8 cellular contexts compared by ENCODE assay signal in the genomic region with DNA sequence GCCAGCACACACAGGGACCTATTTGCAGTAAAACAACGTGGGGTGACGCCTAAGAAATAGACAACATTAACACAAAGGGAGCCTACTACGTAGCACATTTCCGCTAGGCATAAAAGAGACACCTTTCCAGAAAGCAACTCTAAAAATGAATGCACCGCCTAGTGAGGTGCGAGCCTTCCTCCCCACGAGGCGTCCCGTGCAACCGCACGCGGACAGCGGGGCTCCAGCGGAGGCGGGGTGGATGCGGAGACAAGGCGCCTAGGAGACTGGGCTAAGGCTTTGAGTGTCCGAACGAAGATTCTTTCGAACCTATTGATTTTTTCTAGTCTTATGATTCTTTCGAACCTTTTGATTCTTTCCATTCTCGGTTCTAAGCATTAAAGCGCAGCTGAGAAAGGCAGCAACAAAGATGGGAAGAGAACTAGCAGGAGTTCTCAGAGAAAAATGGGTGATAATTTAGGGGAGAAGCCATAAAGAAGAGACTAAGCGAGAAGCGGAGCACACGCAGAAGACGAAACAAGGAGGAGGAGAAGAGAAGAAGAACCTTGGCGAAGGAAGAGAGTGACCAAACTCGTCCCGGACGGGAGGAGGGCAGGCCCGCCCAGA.
DNase-seq lines count a peak whose midpoint lies in the region; ATAC-seq and TF ChIP-seq lines count a peak whose summit lies in the region.

No MANE protein-coding gene starts in this region.

- H3K4me3 ChIP-seq in iPS-11a (ENCODE audit: low read depth, low read length): peak overlapping the region; percentile 66

- POLR2A ChIA-PET in RWPE1 (lab: Yijun Ruan, JAX; ENCODE audit: low non-redundant PET): no interaction called here

- DNase-seq in RWPE1 (ENCODE audit: low spot score): no peak
- peak; percentile 70 for DNase-seq in stimulated activated CD4-positive, alpha-beta T cell treated with anti-CD3 and anti-CD28 coated beads, Interleukin-15, amount 100 ng/mL, for 24 hours
- DNase-seq in NCI-H1105 (lab: John Stamatoyannopoulos, UW): no peak

- H3K27ac ChIP-seq in RWPE1: peak overlapping the region; percentile 68
- H3K27ac ChIP-seq in angular gyrus (ENCODE audit: low read depth, low read length): peak overlapping the region; percentile 83

- no peak for TF ChIP-seq CTCF in RWPE1 (conservative IDR thresholded peaks at IDR 0.05; ENCODE audit: low read depth)

- CTCF ChIA-PET in RWPE1 (lab: Yijun Ruan, JAX): interaction anchor here (0.6 to 0.7 kb wide), 3 partner anchors 19 to 274 kb away, joined by 3 read pairs; no protein-coding TSS in a partner anchor

- ATAC-seq in GM21576 (IDR thresholded peaks at IDR 0.05; ENCODE audit: unreplicated experiment): peak; percentile 4
- ATAC-seq in HG03442 (IDR thresholded peaks at IDR 0.05; ENCODE audit: unreplicated experiment): no peak
- no peak for ATAC-seq in HG03108 (IDR thresholded peaks at IDR 0.05; ENCODE audit: unreplicated experiment)
